In genomic region chrX:310621-311155, GRCh38 we compare ENCODE assay signal across 16 cellular contexts.
"Had no signal": no experiment of that assay in that cellular context is flagged by ENCODE, and none has a peak within 500 bp of the region (broad histone marks: within the 10 kb centered on the region; RNA-seq: fewer than 3 reads in every experiment).

No MANE protein-coding gene starts in this region.

- H3K27ac ChIP-seq: gastroesophageal sphincter, SK-N-MC, upper lobe of left lung had no signal

- H3K4me3 ChIP-seq: gastroesophageal sphincter, SK-N-MC, upper lobe of left lung had no signal

- DNase-seq: activated CD4-positive, alpha-beta memory T cell treated with anti-CD3 and anti-CD28 coated beads for 36 hours; activated CD4-positive, alpha-beta T cell treated with anti-CD3 and anti-CD28 coated beads for 1 hour; activated CD8-positive, alpha-beta memory T cell treated with anti-CD3 and anti-CD28 coated beads, Interleukin-2, amount 10 ng/mL, durations not matched to agents 7 days and 5 days; activated naive CD4-positive, alpha-beta T cell treated with anti-CD3 and anti-CD28 coated beads, Interleukin-2, amount 50 U/mL, for 16 hours; activated T-cell treated with anti-CD3 and anti-CD28 coated beads, Interleukin-2, amount 50 U/mL, for 1 hour; mesendoderm; stimulated activated CD4-positive, alpha-beta T cell treated with anti-CD3 and anti-CD28 coated beads, Interleukin-2, amount 100 ng/mL, for 48 hours; stimulated activated naive CD4-positive, alpha-beta T cell treated with Interleukin-2 at 50 U/mL for 16 hours; substantia nigra; T-helper 1 cell; T1000 had no signal

- H3K4me1 ChIP-seq: gastroesophageal sphincter, upper lobe of left lung had no signal

- H3K27me3 ChIP-seq: gastroesophageal sphincter, upper lobe of left lung had no signal

- H3K9me3 ChIP-seq: gastroesophageal sphincter, upper lobe of left lung had no signal

- ATAC-seq: activated CD8-positive, alpha-beta memory T cell treated with anti-CD3 and anti-CD28 coated beads, Interleukin-2, amount 10 ng/mL, durations not matched to agents 7 days and 5 days; gastroesophageal sphincter; left lobe of liver had no signal

- FAIRE-seq: islet of Langerhans had no signal
